In the genomic region with DNA sequence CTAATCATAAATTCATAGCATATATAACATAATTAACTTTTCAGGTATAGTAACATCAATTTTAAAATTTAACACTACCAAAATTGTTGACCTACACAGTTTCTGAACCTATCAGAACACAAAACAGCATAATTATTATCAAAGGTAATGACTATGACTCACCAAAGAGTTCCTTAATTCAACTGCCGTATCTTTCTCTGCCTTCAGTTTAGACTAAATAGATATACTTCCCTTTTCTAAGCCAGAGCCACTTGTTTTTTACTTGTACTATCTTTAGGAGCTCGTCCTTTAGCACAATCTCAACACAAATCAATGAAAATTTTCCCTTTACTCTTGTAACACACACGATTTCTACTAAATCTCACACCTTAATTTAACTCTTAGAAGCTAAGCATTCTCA, we compare ENCODE assay signal across 1 cellular context.
TF ChIP-seq lines count a peak whose summit lies in the region.

No MANE protein-coding gene starts in this region.

TF ChIP-seq in HepG2, 621 proteins besides CTCF, POLR2A, EP300 and RAD21 (continued from another document):
- TF ChIP-seq, protein P1, sequence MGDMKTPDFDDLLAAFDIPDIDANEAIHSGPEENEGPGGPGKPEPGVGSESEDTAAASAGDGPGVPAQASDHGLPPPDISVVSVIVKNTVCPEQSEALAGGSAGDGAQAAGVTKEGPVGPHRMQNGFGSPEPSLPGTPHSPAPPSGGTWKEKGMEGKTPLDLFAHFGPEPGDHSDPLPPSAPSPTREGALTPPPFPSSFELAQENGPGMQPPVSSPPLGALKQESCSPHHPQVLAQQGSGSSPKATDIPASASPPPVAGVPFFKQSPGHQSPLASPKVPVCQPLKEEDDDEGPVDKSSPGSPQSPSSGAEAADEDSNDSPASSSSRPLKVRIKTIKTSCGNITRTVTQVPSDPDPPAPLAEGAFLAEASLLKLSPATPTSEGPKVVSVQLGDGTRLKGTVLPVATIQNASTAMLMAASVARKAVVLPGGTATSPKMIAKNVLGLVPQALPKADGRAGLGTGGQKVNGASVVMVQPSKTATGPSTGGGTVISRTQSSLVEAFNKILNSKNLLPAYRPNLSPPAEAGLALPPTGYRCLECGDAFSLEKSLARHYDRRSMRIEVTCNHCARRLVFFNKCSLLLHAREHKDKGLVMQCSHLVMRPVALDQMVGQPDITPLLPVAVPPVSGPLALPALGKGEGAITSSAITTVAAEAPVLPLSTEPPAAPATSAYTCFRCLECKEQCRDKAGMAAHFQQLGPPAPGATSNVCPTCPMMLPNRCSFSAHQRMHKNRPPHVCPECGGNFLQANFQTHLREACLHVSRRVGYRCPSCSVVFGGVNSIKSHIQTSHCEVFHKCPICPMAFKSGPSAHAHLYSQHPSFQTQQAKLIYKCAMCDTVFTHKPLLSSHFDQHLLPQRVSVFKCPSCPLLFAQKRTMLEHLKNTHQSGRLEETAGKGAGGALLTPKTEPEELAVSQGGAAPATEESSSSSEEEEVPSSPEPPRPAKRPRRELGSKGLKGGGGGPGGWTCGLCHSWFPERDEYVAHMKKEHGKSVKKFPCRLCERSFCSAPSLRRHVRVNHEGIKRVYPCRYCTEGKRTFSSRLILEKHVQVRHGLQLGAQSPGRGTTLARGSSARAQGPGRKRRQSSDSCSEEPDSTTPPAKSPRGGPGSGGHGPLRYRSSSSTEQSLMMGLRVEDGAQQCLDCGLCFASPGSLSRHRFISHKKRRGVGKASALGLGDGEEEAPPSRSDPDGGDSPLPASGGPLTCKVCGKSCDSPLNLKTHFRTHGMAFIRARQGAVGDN (CRISPR knock-in tag; IDR thresholded peaks at IDR 0.05) = no peak
- TF ChIP-seq MATR3 (CRISPR knock-in tag; IDR thresholded peaks at IDR 0.05) (no peak), HOXA7 (CRISPR knock-in tag; IDR thresholded peaks at IDR 0.05) (no peak), ZNF839 (CRISPR knock-in tag; IDR thresholded peaks at IDR 0.05; ENCODE audit: borderline replicate concordance) (no peak), ZNF33B (CRISPR knock-in tag; IDR thresholded peaks at IDR 0.05) (no peak), ZNF124 (CRISPR knock-in tag; IDR thresholded peaks at IDR 0.05) (no peak), DNMT1 (CRISPR knock-in tag; IDR thresholded peaks at IDR 0.05) (no peak), ZNF3 (CRISPR knock-in tag; IDR thresholded peaks at IDR 0.05) (no peak)
